Comparison of ENCODE assay signal across 24 cellular contexts in genomic region chr18:11502368-11502767, GRCh38.
DNase-seq lines count a peak whose midpoint lies in the region; ATAC-seq, FAIRE-seq and TF ChIP-seq lines count a peak whose summit lies in the region.
"Had no signal": no experiment of that assay in that cellular context is flagged by ENCODE, and none has a peak within 500 bp of the region (broad histone marks: within the 10 kb centered on the region; RNA-seq: fewer than 3 reads in every experiment).

No MANE protein-coding gene starts in this region.

- POLR2A ChIA-PET in HepG2 (lab: Yijun Ruan, JAX): no interaction called here
- POLR2A ChIA-PET in CD4-positive, alpha-beta memory T cell (lab: Charles Lee; ENCODE audit: partially characterized antibody): no interaction called here

- H2AFZ ChIP-seq in HepG2 (ENCODE audit: low read length): no peak overlapping the region

- no peaks in the 10 kb centered on the region for H4K20me1 ChIP-seq in HepG2 (ENCODE audit: insufficient read depth, low read length)

- DNase-seq in HepG2 (ENCODE audit: low spot score) (peak; percentile 46), right lobe of liver (no peak), adipocyte (ENCODE audit: low read depth) (peak; percentile 34), fibroblast of peridontal ligament (ENCODE audit: extremely low read depth) (peak; percentile 90), kidney glomerular epithelial cell (lab: John Stamatoyannopoulos, UW) (no peak)
- no peak for DNase-seq in activated naive CD4-positive, alpha-beta T cell treated with anti-CD3 and anti-CD28 coated beads, Interleukin-2, amount 50 U/mL, for 72 hours (ENCODE audit: low spot score in 2 of 2)
- no peak for DNase-seq in CD4-positive, alpha-beta memory T cell
- DNase-seq: CD8-positive, alpha-beta memory T cell; DMS153; HCEC 1CT; KG1; MG63; NCI-H1092 treated with DMSO at 0.1 percent for 48 hours; NCI-H1694; NCI-H2107; NCI-H69; NK-92 treated with Interleukin-12 subunit alpha and Interleukin-12 subunit beta, amount 100 ng/mL, for 24 hours; OCI-M1 had no signal

- no peak for FAIRE-seq in HepG2 (lab: Jason Lieb, UNC)

- no peak for ATAC-seq in HepG2
- no peak for ATAC-seq in right lobe of liver
- ATAC-seq in activated naive CD4-positive, alpha-beta T cell treated with anti-CD3 and anti-CD28 coated beads, Interleukin-2, amount 50 U/mL, for 72 hours: no peak
- no peak for ATAC-seq in GM18511 (IDR thresholded peaks at IDR 0.05; ENCODE audit: unreplicated experiment)

- TF ChIP-seq RAD21 in HepG2 (CRISPR knock-in tag; IDR thresholded peaks at IDR 0.05): no peak

- H3K36me3 ChIP-seq in HepG2 (replicated peaks in 1 of 2; ENCODE audit: control insufficient read depth in 1 of 2, insufficient read depth in 2 of 2, low read length in 2 of 2) (no peaks in the 10 kb centered on the region), right lobe of liver (no peaks in the 10 kb centered on the region), adipocyte (ENCODE audit: control insufficient read depth, insufficient read depth, low read length, severe bottlenecking) (no peaks in the 10 kb centered on the region)
- no peaks in the 10 kb centered on the region for H3K36me3 ChIP-seq in CD4-positive, alpha-beta memory T cell (ENCODE audit: insufficient read depth, low read length)
- H3K36me3 ChIP-seq: MG63, SJSA1 had no signal

- no TSS peak for BruUV-seq in HepG2 (replicated peaks; lab: Mats Ljungman, UMichigan)

- H3K4me3 ChIP-seq in HepG2 (replicated peaks in 1 of 3; ENCODE audit: insufficient read depth in 1 of 3, low read depth in 2 of 3, low read length in 3 of 3): no peak overlapping the region
- no peak overlapping the region for H3K4me3 ChIP-seq in right lobe of liver
- no peak overlapping the region for H3K4me3 ChIP-seq in adipocyte (ENCODE audit: low read length)
- H3K4me3 ChIP-seq in CD4-positive, alpha-beta memory T cell (ENCODE audit: low read length in 2 of 2): no peak overlapping the region
- H3K4me3 ChIP-seq: MG63, SJSA1 had no signal

- no peaks in the 10 kb centered on the region for H3K36me3 Mint-ChIP-seq in activated naive CD4-positive, alpha-beta T cell treated with anti-CD3 and anti-CD28 coated beads, Interleukin-2, amount 50 U/mL, for 72 hours
- H3K36me3 Mint-ChIP-seq in CD4-positive, alpha-beta memory T cell: no peaks in the 10 kb centered on the region
- H3K36me3 Mint-ChIP-seq: CD8-positive, alpha-beta memory T cell had no signal

- TF ChIP-seq EP300 in HepG2 (IDR thresholded peaks at IDR 0.05; ENCODE audit: low read depth in 2 of 2, low read length in 2 of 2) (no peak), HepG2 (CRISPR knock-in tag; IDR thresholded peaks at IDR 0.05; ENCODE audit: borderline replicate concordance) (no peak)

- no peak overlapping the region for H3K4me3 Mint-ChIP-seq in CD4-positive, alpha-beta memory T cell
- H3K4me3 Mint-ChIP-seq: B cell; CD8-positive, alpha-beta memory T cell had no signal

- peaks cover 6 to 7% of the 10 kb centered on the region in 2 donors for H3K27me3 Mint-ChIP-seq in CD4-positive, alpha-beta memory T cell

- in situ Hi-C loops in HepG2 (cut with HindIII; ENCODE audit: extremely low pct_ligation_motif_present, low pct_unique_long_range_greater_than_20kb): no loop called here

- CTCF ChIA-PET in HepG2 (lab: Yijun Ruan, JAX; ENCODE audit: low intra/inter-chr PET ratio, low total read pairs): no interaction called here
- CTCF ChIA-PET in CD4-positive, alpha-beta memory T cell (lab: Charles Lee; ENCODE audit: partially characterized antibody): no interaction called here

- H3K27ac Mint-ChIP-seq in activated naive CD4-positive, alpha-beta T cell treated with anti-CD3 and anti-CD28 coated beads, Interleukin-2, amount 50 U/mL, for 72 hours: no peak overlapping the region
- H3K27ac Mint-ChIP-seq in CD4-positive, alpha-beta memory T cell: no peak overlapping the region
- H3K27ac Mint-ChIP-seq: B cell; CD8-positive, alpha-beta memory T cell had no signal

- TF ChIP-seq POLR2A in HepG2 (IDR thresholded peaks at IDR 0.05; ENCODE audit: insufficient read depth in 1 of 2, low read depth in 2 of 2, low read length in 2 of 2): no peak
- no peak for TF ChIP-seq POLR2A in right lobe of liver (IDR thresholded peaks at IDR 0.05)

- H3K9me3 ChIP-seq in HepG2 (ENCODE audit: low read length) (no peaks in the 10 kb centered on the region), right lobe of liver (no peaks in the 10 kb centered on the region), adipocyte (ENCODE audit: control insufficient read depth, low read length) (no peaks in the 10 kb centered on the region)
- no peaks in the 10 kb centered on the region for H3K9me3 ChIP-seq in CD4-positive, alpha-beta memory T cell (ENCODE audit: control insufficient read depth in 1 of 2, low read length in 2 of 2)
- H3K9me3 ChIP-seq: MG63, SJSA1 had no signal

- H3K4me1 ChIP-seq in HepG2 (ENCODE audit: insufficient read depth, low read length) (peaks cover 60% of the 10 kb centered on the region), right lobe of liver (no peaks in the 10 kb centered on the region), adipocyte (ENCODE audit: control insufficient read depth, insufficient read depth, low read length) (peaks cover 13% of the 10 kb centered on the region)
- H3K4me1 ChIP-seq in CD4-positive, alpha-beta memory T cell (ENCODE audit: insufficient read depth, low read length): no peaks in the 10 kb centered on the region

- WGBS in HepG2 (ENCODE audit: low lambda C conversion rate): 100% methylated on average over 1 of the region's 1 CpG
- WGBS in right lobe of liver (ENCODE audit: insufficient coverage, low coverage, low lambda C conversion rate, missing lambda C conversion rate): 67% methylated on average over 1 of the region's 1 CpG

- TF ChIP-seq CTCF in HepG2 (CRISPR knock-in tag; IDR thresholded peaks at IDR 0.05) (no peak), right lobe of liver (IDR thresholded peaks at IDR 0.05) (no peak)

- H3K9me3 Mint-ChIP-seq in activated naive CD4-positive, alpha-beta T cell treated with anti-CD3 and anti-CD28 coated beads, Interleukin-2, amount 50 U/mL, for 72 hours: peaks cover 0 to 5% of the 10 kb centered on the region in 2 donors
- peaks cover 0 to 3% (median 0%) of the 10 kb centered on the region in 8 donors for H3K9me3 Mint-ChIP-seq in CD4-positive, alpha-beta memory T cell

- no peak overlapping the region for H3K9ac ChIP-seq in HepG2 (ENCODE audit: insufficient read depth, low read depth, low read length)
- H3K9ac ChIP-seq in adipocyte (ENCODE audit: low read length): no peak overlapping the region

- no peak overlapping the region for H3K4me2 ChIP-seq in HepG2 (ENCODE audit: low read depth, low read length)

- peak overlapping the region; percentile 98 for H3K27ac ChIP-seq in HepG2 (ENCODE audit: extremely low read length, insufficient read depth, low read length)
- no peak overlapping the region for H3K27ac ChIP-seq in right lobe of liver
- H3K27ac ChIP-seq in CD4-positive, alpha-beta memory T cell (ENCODE audit: low read depth, low read length): no peak overlapping the region
- H3K27ac ChIP-seq: 22Rv1, HL-60, RWPE1, SJSA1 had no signal

- H3K4me1 Mint-ChIP-seq in CD4-positive, alpha-beta memory T cell: no peaks in the 10 kb centered on the region
- H3K4me1 Mint-ChIP-seq: B cell; CD8-positive, alpha-beta memory T cell had no signal

- no peaks in the 10 kb centered on the region for H3K79me2 ChIP-seq in HepG2 (ENCODE audit: insufficient read depth, low read length)

- H3K27me3 ChIP-seq in HepG2 (ENCODE audit: control insufficient read depth in 1 of 2, insufficient read depth in 2 of 2, low read length in 2 of 2) (no peaks in the 10 kb centered on the region), right lobe of liver (no peaks in the 10 kb centered on the region), adipocyte (replicated peaks; ENCODE audit: control insufficient read depth, insufficient read depth, low read length) (peaks cover 10% of the 10 kb centered on the region)
- no peaks in the 10 kb centered on the region for H3K27me3 ChIP-seq in CD4-positive, alpha-beta memory T cell (ENCODE audit: insufficient read depth, low read length)
- H3K27me3 ChIP-seq: MG63, SJSA1 had no signal

- intact Hi-C loops in HepG2 (cut with micrococcal nuclease; ENCODE audit: unreplicated experiment) (loop anchor here (5.0 kb wide), 1 partner anchor 95 kb away; no protein-coding TSS in a partner anchor), right lobe of liver (cut with DNase I) (no loop called here)
- intact Hi-C loops in CD4-positive, alpha-beta memory T cell (cut with micrococcal nuclease): no loop called here

TF ChIP-seq in HepG2, 621 proteins besides CTCF, POLR2A, EP300 and RAD21:
- TF ChIP-seq ZNF326 (CRISPR knock-in tag; IDR thresholded peaks at IDR 0.05; ENCODE audit: borderline replicate concordance) (no peak), RNF219 (CRISPR knock-in tag; IDR thresholded peaks at IDR 0.05) (no peak), TRIM22 (IDR thresholded peaks at IDR 0.05) (no peak), ZNF644 (CRISPR knock-in tag; IDR thresholded peaks at IDR 0.05; ENCODE audit: low read depth) (peak; percentile 9; the same call in 1 of the 2 replicates), BCL6 (CRISPR knock-in tag; IDR thresholded peaks at IDR 0.05) (peak; percentile 56), NPAS2 (CRISPR knock-in tag; IDR thresholded peaks at IDR 0.05; ENCODE audit: borderline replicate concordance) (no peak)

Comparison
In these comparisons a context has a peak if more than half of its experiments do, and no peak if none do; other contexts are left out.
1. DNase-seq: peak in HepG2 (single experiment), adipocyte (single experiment) and fibroblast of peridontal ligament (single experiment); none in right lobe of liver (0 of 3), activated naive CD4-positive, alpha-beta T cell treated with anti-CD3 and anti-CD28 coated beads, Interleukin-2, amount 50 U/mL, for 72 hours (0 of 2), CD4-positive, alpha-beta memory T cell (0 of 5) and kidney glomerular epithelial cell (single experiment).